Comparison of ENCODE assay signal across 10 cellular contexts in the genomic region with DNA sequence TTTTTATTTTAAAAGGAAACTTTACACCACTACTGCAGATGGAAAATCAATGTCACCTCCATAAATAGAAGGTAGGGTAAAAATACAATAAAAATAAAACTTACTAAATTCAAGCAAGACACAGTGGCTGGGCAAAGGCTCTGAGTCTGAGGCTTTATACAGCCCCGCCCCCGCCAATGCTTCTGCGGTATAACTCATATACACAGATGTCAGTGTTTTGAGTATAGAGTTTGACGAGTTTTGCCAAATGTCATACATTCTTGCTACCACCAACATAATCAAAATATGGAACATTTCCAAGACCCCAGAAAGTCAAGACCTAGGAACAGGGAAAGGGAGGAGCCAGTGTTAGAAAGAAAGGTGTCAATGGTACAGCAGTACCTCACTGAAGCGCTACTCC. TPM values are rescaled to one million over a fixed set of nuclear protein-coding genes. Genes with fewer than 3 reads are reported as not detected.
DNase-seq lines count a peak whose midpoint lies in the region; ATAC-seq and TF ChIP-seq lines count a peak whose summit lies in the region.
"Had no signal": no experiment of that assay in that cellular context is flagged by ENCODE, and none has a peak within 500 bp of the region (broad histone marks: within the 10 kb centered on the region; RNA-seq: fewer than 3 reads in every experiment).

No MANE protein-coding gene starts in this region.

- H2AFZ ChIP-seq in osteoblast (ENCODE audit: low read length), result no peak overlapping the region

- peak overlapping the region; percentile 45 for H3K4me2 ChIP-seq in osteoblast (ENCODE audit: insufficient read depth, low read length)

- no peaks in the 10 kb centered on the region for H3K9me3 Mint-ChIP-seq in activated T-cell treated with anti-CD3 and anti-CD28 coated beads, Interleukin-2, amount 50 U/mL, for 72 hours

- WGBS in adrenal gland, 4 donors, result 84 to 91% (median 87%) methylated on average over 5 of the region's 5 CpGs

- no peak overlapping the region for H3K4me3 ChIP-seq in osteoblast (ENCODE audit: insufficient read depth, low read length)
- H3K4me3 ChIP-seq in thoracic aorta, result peak overlapping the region; percentile 58
- H3K4me3 ChIP-seq in adrenal gland, result no peak overlapping the region

- peak overlapping the region; percentile 76 for H3K27ac ChIP-seq in osteoblast (ENCODE audit: low read depth, low read length)
- no peak overlapping the region for H3K27ac ChIP-seq in thoracic aorta
- H3K27ac ChIP-seq in adrenal gland, result no peak overlapping the region
- H3K27ac ChIP-seq: 22Rv1 had no signal

- H3K4me1 Mint-ChIP-seq in activated T-cell treated with anti-CD3 and anti-CD28 coated beads, Interleukin-2, amount 50 U/mL, for 72 hours (ENCODE audit: low read depth), result peaks cover 100% of the 10 kb centered on the region

- peak overlapping the region; percentile 93 to 96 for H3K4me3 Mint-ChIP-seq in activated T-cell treated with anti-CD3 and anti-CD28 coated beads, Interleukin-2, amount 50 U/mL, for 72 hours

- no peak for TF ChIP-seq POLR2A in adrenal gland (IDR thresholded peaks at IDR 0.05)

- intact Hi-C loops in left cardiac atrium (cut with DNase I), result no loop called here
- intact Hi-C loops in adrenal gland (cut with DNase I), result no loop called here

- DNase-seq in NCI-H2171 treated with DMSO at 0.1 percent for 48 hours (lab: John Stamatoyannopoulos, UW) (peak; percentile 18), NCI-H2171 (lab: John Stamatoyannopoulos, UW) (no peak), osteoblast (ENCODE audit: insufficient read length, low spot score, missing footprints) (no peak), thoracic aorta (ENCODE audit: low spot score) (no peak), left cardiac atrium (no peak), adrenal gland (no peak), NCI-H446 (lab: John Stamatoyannopoulos, UW) (no peak)
- DNase-seq in activated T-cell treated with anti-CD3 and anti-CD28 coated beads, Interleukin-2, amount 50 U/mL, for 72 hours, result peak; percentile 85 to 88
- DNase-seq: NCI-H146 had no signal

- H3K27me3 Mint-ChIP-seq in activated T-cell treated with anti-CD3 and anti-CD28 coated beads, Interleukin-2, amount 50 U/mL, for 72 hours (ENCODE audit: low read depth), result no peaks in the 10 kb centered on the region

- no peaks in the 10 kb centered on the region for H4K20me1 ChIP-seq in osteoblast (ENCODE audit: insufficient read depth, low read length)

- H3K36me3 ChIP-seq in osteoblast (ENCODE audit: insufficient read depth, low read length), result no peaks in the 10 kb centered on the region
- H3K36me3 ChIP-seq in thoracic aorta, result no peaks in the 10 kb centered on the region
- H3K36me3 ChIP-seq in adrenal gland (replicated peaks in 1 of 2), result no peaks in the 10 kb centered on the region

- H3K27me3 ChIP-seq in osteoblast (ENCODE audit: insufficient read depth, low read length) (no peaks in the 10 kb centered on the region), thoracic aorta (replicated peaks; ENCODE audit: insufficient read depth) (no peaks in the 10 kb centered on the region), adrenal gland (no peaks in the 10 kb centered on the region)

- H3K9me3 ChIP-seq in osteoblast (ENCODE audit: low read depth, low read length) (no peaks in the 10 kb centered on the region), thoracic aorta (no peaks in the 10 kb centered on the region), adrenal gland (replicated peaks in 1 of 3) (no peaks in the 10 kb centered on the region)

- TF ChIP-seq CTCF in osteoblast (IDR thresholded peaks at IDR 0.05; ENCODE audit: extremely low read depth, low read depth, low read length), result no peak
- no peak for TF ChIP-seq CTCF in thoracic aorta (IDR thresholded peaks at IDR 0.05)
- no peak for TF ChIP-seq CTCF in adrenal gland (IDR thresholded peaks at IDR 0.05)

- peaks cover 7 to 9% of the 10 kb centered on the region in 2 donors for H3K36me3 Mint-ChIP-seq in activated T-cell treated with anti-CD3 and anti-CD28 coated beads, Interleukin-2, amount 50 U/mL, for 72 hours (ENCODE audit: insufficient read depth in 2 of 2)

- peaks cover 26% of the 10 kb centered on the region for H3K4me1 ChIP-seq in osteoblast (ENCODE audit: insufficient read depth, low read length)
- peaks cover 16 to 33% of the 10 kb centered on the region in 2 donors for H3K4me1 ChIP-seq in thoracic aorta (ENCODE audit: control insufficient read depth in 1 of 2, low read depth in 2 of 2)
- H3K4me1 ChIP-seq in adrenal gland (replicated peaks in 1 of 2), result no peaks in the 10 kb centered on the region

- peak; percentile 35 to 38 for ATAC-seq in activated T-cell treated with anti-CD3 and anti-CD28 coated beads, Interleukin-2, amount 50 U/mL, for 72 hours (replicated peaks in 1 of 2)
- no peak for ATAC-seq in thoracic aorta (ENCODE audit: insufficient number of reproducible peaks, low FRiP score, low read depth)
- ATAC-seq in left cardiac atrium, result no peak

- H3K79me2 ChIP-seq in osteoblast (ENCODE audit: insufficient read depth, low read length), result no peaks in the 10 kb centered on the region

- H3K27ac Mint-ChIP-seq in activated T-cell treated with anti-CD3 and anti-CD28 coated beads, Interleukin-2, amount 50 U/mL, for 72 hours, result peak overlapping the region; percentile 97

RNA-seq across cellular contexts. Expression of a gene that starts 12.8 kb away (rescaled TPM):
- 10 to 100 TPM; 29.4 to 39.9 TPM for total RNA-seq in activated T-cell treated with anti-CD3 and anti-CD28 coated beads, Interleukin-2, amount 50 U/mL, for 72 hours
- total RNA-seq in osteoblast (0.29 and 0.36 TPM in 2 replicates), thoracic aorta (10 to 100 TPM; 11.9 to 24.5 TPM), left cardiac atrium (1 to 10 TPM; 5.7 to 7.0 TPM), adrenal gland (1 to 10 TPM; 2.4 to 7.7 (median 5.2) TPM)
- polyA plus RNA-seq in adrenal gland, result 1 to 10 TPM; 1.9 to 2.3 (median 2.1) TPM

Comparison
In these comparisons a context has a peak if more than half of its experiments do, and no peak if none do; other contexts are left out.
1. DNase-seq: peak in NCI-H2171 treated with DMSO at 0.1 percent for 48 hours (single experiment) and activated T-cell treated with anti-CD3 and anti-CD28 coated beads, Interleukin-2, amount 50 U/mL, for 72 hours (2 of 2); none in NCI-H2171 (single experiment), osteoblast (single experiment), thoracic aorta (single experiment), left cardiac atrium (single experiment), adrenal gland (0 of 7) and NCI-H446 (0 of 2).
2. ATAC-seq: peak in activated T-cell treated with anti-CD3 and anti-CD28 coated beads, Interleukin-2, amount 50 U/mL, for 72 hours (2 of 2); none in thoracic aorta (single experiment) and left cardiac atrium (0 of 2).